11 cellular contexts compared by ENCODE assay signal in the genomic region with DNA sequence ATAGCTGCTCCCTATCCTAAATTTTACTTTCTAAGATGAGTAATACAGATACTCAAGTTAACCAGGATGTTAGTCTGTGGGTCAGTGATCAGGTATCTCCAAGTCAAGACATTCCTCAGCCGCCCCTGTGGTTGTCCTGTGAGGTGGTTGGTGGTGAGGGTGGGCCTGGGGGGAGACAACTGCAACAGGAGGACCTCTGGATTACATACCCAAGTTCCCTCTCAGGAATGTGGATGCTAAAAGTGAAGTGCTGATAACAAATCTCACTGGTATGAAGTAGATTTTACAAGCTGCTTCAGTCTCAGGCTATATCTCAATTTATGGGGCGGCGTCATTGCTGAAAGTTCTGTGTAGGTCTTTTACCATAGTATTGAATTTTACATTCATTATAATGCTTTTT.
"Had no signal": no experiment of that assay in that cellular context is flagged by ENCODE, and none has a peak within 500 bp of the region (broad histone marks: within the 10 kb centered on the region; RNA-seq: fewer than 3 reads in every experiment).

No MANE protein-coding gene starts in this region.

- DNase-seq: activated CD4-positive, alpha-beta memory T cell treated with anti-CD3 and anti-CD28 coated beads for 36 hours; activated CD4-positive, alpha-beta T cell treated with anti-CD3 and anti-CD28 coated beads for 1 hour; activated naive CD8-positive, alpha-beta T cell treated with anti-CD3 and anti-CD28 coated beads, Interleukin-2, amount 50 U/mL, for 24 hours; central memory CD4-positive, alpha-beta T cell; erythroblast; left ventricle myocardium superior; retina; T-helper 2 cell; uterus had no signal

- H3K4me3 ChIP-seq: skin epidermis, uterus had no signal

- H3K27me3 ChIP-seq: uterus had no signal

- H3K36me3 ChIP-seq: uterus had no signal

- H2AFZ ChIP-seq: parathyroid adenoma had no signal

- H3K27ac ChIP-seq: parathyroid adenoma, skin epidermis, uterus had no signal

- H3K4me1 ChIP-seq: parathyroid adenoma, uterus had no signal

- H3K79me2 ChIP-seq: parathyroid adenoma had no signal

- H3K9me3 ChIP-seq: uterus had no signal

- ATAC-seq: activated naive CD8-positive, alpha-beta T cell treated with anti-CD3 and anti-CD28 coated beads, Interleukin-2, amount 50 U/mL, for 24 hours; left ventricle myocardium superior had no signal
